ENCODE assay signal across 17 cellular contexts in genomic region chr6:6905961-6906518, GRCh38.
"Had no signal": no experiment of that assay in that cellular context is flagged by ENCODE, and none has a peak within 500 bp of the region (broad histone marks: within the 10 kb centered on the region; RNA-seq: fewer than 3 reads in every experiment).

No MANE protein-coding gene starts in this region.

- H3K36me3 ChIP-seq: adrenal gland, gastrocnemius medialis, tibial nerve, uterus had no signal

- H3K36me3 Mint-ChIP-seq: activated naive CD4-positive, alpha-beta T cell treated with anti-CD3 and anti-CD28 coated beads, Interleukin-2, amount 50 U/mL, for 72 hours had no signal

- H3K27ac ChIP-seq: adrenal gland, gastrocnemius medialis, tibial nerve, uterus had no signal

- H3K4me1 ChIP-seq: tibial nerve, uterus had no signal

- FAIRE-seq: kidney had no signal

- H3K9me3 Mint-ChIP-seq: activated CD4-positive, alpha-beta T cell treated with anti-CD3 and anti-CD28 coated beads, Interleukin-2, amount 10 ng/mL, durations not matched to agents 24 days and 14 days; activated CD8-positive, alpha-beta T cell treated with anti-CD3 and anti-CD28 coated beads for 36 hours; activated naive CD4-positive, alpha-beta T cell treated with anti-CD3 and anti-CD28 coated beads, Interleukin-2, amount 50 U/mL, for 72 hours; activated T-cell treated with anti-CD3 and anti-CD28 coated beads, Interleukin-2, amount 50 U/mL, for 24 hours; nephron progenitor cell; T-helper 2 cell treated with Interferon-gamma antibody and Interleukin-4, amounts not matched to agents 5 μg/mL and 100 μg/mL, for 36 hours had no signal

- H3K4me3 ChIP-seq: adrenal gland, gastrocnemius medialis, tibial nerve, uterus had no signal

- DNase-seq: activated CD4-positive, alpha-beta T cell treated with anti-CD3 and anti-CD28 coated beads, Interleukin-2, amount 10 ng/mL, durations not matched to agents 24 days and 14 days; activated CD4-positive, CD25-positive, alpha-beta regulatory T cell; activated CD8-positive, alpha-beta T cell treated with anti-CD3 and anti-CD28 coated beads for 36 hours; activated T-cell treated with anti-CD3 and anti-CD28 coated beads, Interleukin-2, amount 50 U/mL, for 24 hours; adrenal gland; effector CD4-positive, alpha-beta T cell; gastrocnemius medialis; head of caudate nucleus; kidney; midbrain; nephron progenitor cell; nucleus accumbens; stimulated activated naive CD4-positive, alpha-beta T cell treated with Interleukin-2 at 50 U/mL for 16 hours; uterus had no signal

- H3K4me3 Mint-ChIP-seq: activated CD4-positive, alpha-beta T cell treated with anti-CD3 and anti-CD28 coated beads, Interleukin-2, amount 10 ng/mL, durations not matched to agents 24 days and 14 days; activated CD8-positive, alpha-beta T cell treated with anti-CD3 and anti-CD28 coated beads for 36 hours; activated T-cell treated with anti-CD3 and anti-CD28 coated beads, Interleukin-2, amount 50 U/mL, for 24 hours; nephron progenitor cell; T-helper 2 cell treated with Interferon-gamma antibody and Interleukin-4, amounts not matched to agents 5 μg/mL and 100 μg/mL, for 36 hours had no signal

- H3K27me3 ChIP-seq: adrenal gland, gastrocnemius medialis, tibial nerve, uterus had no signal

- H3K9me3 ChIP-seq: adrenal gland, gastrocnemius medialis, tibial nerve, uterus had no signal

- H3K4me1 Mint-ChIP-seq: activated CD4-positive, alpha-beta T cell treated with anti-CD3 and anti-CD28 coated beads, Interleukin-2, amount 10 ng/mL, durations not matched to agents 24 days and 14 days had no signal

- H3K27ac Mint-ChIP-seq: activated CD4-positive, alpha-beta T cell treated with anti-CD3 and anti-CD28 coated beads, Interleukin-2, amount 10 ng/mL, durations not matched to agents 24 days and 14 days; activated CD8-positive, alpha-beta T cell treated with anti-CD3 and anti-CD28 coated beads for 36 hours; activated naive CD4-positive, alpha-beta T cell treated with anti-CD3 and anti-CD28 coated beads, Interleukin-2, amount 50 U/mL, for 72 hours; activated T-cell treated with anti-CD3 and anti-CD28 coated beads, Interleukin-2, amount 50 U/mL, for 24 hours; nephron progenitor cell; T-helper 2 cell treated with Interferon-gamma antibody and Interleukin-4, amounts not matched to agents 5 μg/mL and 100 μg/mL, for 36 hours had no signal
